20 cellular contexts compared by ENCODE assay signal in genomic region chr10:132997517-132998265, GRCh38. TPM values are rescaled to one million over a fixed set of nuclear protein-coding genes. Genes with fewer than 3 reads are reported as not detected.
A peak's percentile ranks its signal among the peaks of the same experiment; 100 is the strongest.
DNase-seq lines count a peak whose midpoint lies in the region; ATAC-seq and TF ChIP-seq lines count a peak whose summit lies in the region.
"Had no signal": no experiment of that assay in that cellular context is flagged by ENCODE, and none has a peak within 500 bp of the region (broad histone marks: within the 10 kb centered on the region; RNA-seq: fewer than 3 reads in every experiment).

No MANE protein-coding gene starts in this region.

- H3K4me2 ChIP-seq in neuronal stem cell (ENCODE audit: insufficient read depth, low read length, poor library complexity, severe bottlenecking): no peak overlapping the region

- no peak overlapping the region for H2BK15ac ChIP-seq in neuronal stem cell (ENCODE audit: low read length)

- H3K14ac ChIP-seq in neuronal stem cell (ENCODE audit: low read length): peak overlapping the region; percentile 84

- H3K9ac ChIP-seq in neuronal stem cell (ENCODE audit: low read depth, low read length, poor library complexity): peak overlapping the region; percentile 83
- H3K9ac ChIP-seq: BLaER1 treated with 17β-estradiol and CSF1 and Interleukin-3, amounts not matched to agents 10 nM and 100 nM; GM23248 had no signal

- H3K23ac ChIP-seq in neuronal stem cell (ENCODE audit: low read depth, low read length, poor library complexity): no peak overlapping the region

- peaks cover 2% of the 10 kb centered on the region for H3K79me1 ChIP-seq in neuronal stem cell (ENCODE audit: low read depth, low read length)

- H3K4me3 ChIP-seq in left ventricle myocardium inferior (no peak overlapping the region), neuronal stem cell (ENCODE audit: low read length in 2 of 2) (peak overlapping the region in 1 of 2 donors; percentile 5)
- H3K4me3 ChIP-seq: BLaER1 treated with 17β-estradiol and CSF1 and Interleukin-3, amounts not matched to agents 10 nM and 100 nM; GM23248 had no signal

- H3K4me3 Mint-ChIP-seq in brain: no peak overlapping the region
- H3K4me3 Mint-ChIP-seq in activated CD8-positive, alpha-beta T cell treated with anti-CD3 and anti-CD28 coated beads, Interleukin-2, amount 10 ng/mL, durations not matched to agents 7 days and 5 days: no peak overlapping the region
- H3K4me3 Mint-ChIP-seq: B cell; CD8-positive, alpha-beta T cell; HFFc6; IgD-negative memory B cell had no signal

- WGBS in neuronal stem cell (ENCODE audit: extremely low coverage in 2 of 2, insufficient read length in 2 of 2, insufficient replicate concordance in 1 of 2), 2 donors: no CpG with 5 or more reads among the region's 22 CpGs

- peak overlapping the region; percentile 66 for H2BK12ac ChIP-seq in neuronal stem cell (ENCODE audit: low read length)

- peaks cover 9% of the 10 kb centered on the region for H3K27me3 Mint-ChIP-seq in brain
- no peaks in the 10 kb centered on the region for H3K27me3 Mint-ChIP-seq in activated CD8-positive, alpha-beta T cell treated with anti-CD3 and anti-CD28 coated beads, Interleukin-2, amount 10 ng/mL, durations not matched to agents 7 days and 5 days (ENCODE audit: low read depth)

- no peak for ATAC-seq in Right ventricle myocardium superior (ENCODE audit: poor library complexity)
- peak; percentile 23 for ATAC-seq in esophagus mucosa
- ATAC-seq in activated CD8-positive, alpha-beta T cell treated with anti-CD3 and anti-CD28 coated beads, Interleukin-2, amount 10 ng/mL, durations not matched to agents 7 days and 5 days: no peak
- no peak for ATAC-seq in HG02588 (IDR thresholded peaks at IDR 0.05; ENCODE audit: unreplicated experiment)
- ATAC-seq in GM19035 (IDR thresholded peaks at IDR 0.05; ENCODE audit: unreplicated experiment): no peak
- ATAC-seq: CD8-positive, alpha-beta T cell had no signal

- H3K4ac ChIP-seq in neuronal stem cell (ENCODE audit: low read length): no peak overlapping the region

- H3K4me1 ChIP-seq in left ventricle myocardium inferior: no peaks in the 10 kb centered on the region
- H3K4me1 ChIP-seq in neuronal stem cell (ENCODE audit: control insufficient read depth in 2 of 2, insufficient read depth in 1 of 2, low read depth in 1 of 2, low read length in 2 of 2): peaks cover 0 to 4% of the 10 kb centered on the region in 2 donors

- H3K18ac ChIP-seq in neuronal stem cell (ENCODE audit: low read length): peak overlapping the region; percentile 65

- H3K27ac Mint-ChIP-seq in brain: peak overlapping the region in 3 of 5 experiments; percentile 19 to 55 (median 51)
- no peak overlapping the region for H3K27ac Mint-ChIP-seq in activated CD8-positive, alpha-beta T cell treated with anti-CD3 and anti-CD28 coated beads, Interleukin-2, amount 10 ng/mL, durations not matched to agents 7 days and 5 days
- H3K27ac Mint-ChIP-seq: B cell; CD8-positive, alpha-beta T cell; HFFc6; IgD-negative memory B cell had no signal

- CTCF ChIA-PET in activated CD8-positive, alpha-beta T cell treated with anti-CD3 and anti-CD28 coated beads, Interleukin-2, amount 10 ng/mL, durations not matched to agents 7 days and 5 days (lab: Charles Lee): no interaction called here

- no peak for TF ChIP-seq CTCF in left ventricle myocardium inferior (IDR thresholded peaks at IDR 0.05; ENCODE audit: borderline replicate concordance)
- TF ChIP-seq CTCF in brain (conservative IDR thresholded peaks at IDR 0.05): no peak

- no peaks in the 10 kb centered on the region for H3K36me3 Mint-ChIP-seq in brain
- no peaks in the 10 kb centered on the region for H3K36me3 Mint-ChIP-seq in activated CD8-positive, alpha-beta T cell treated with anti-CD3 and anti-CD28 coated beads, Interleukin-2, amount 10 ng/mL, durations not matched to agents 7 days and 5 days (ENCODE audit: low read depth)
- H3K36me3 Mint-ChIP-seq: CD8-positive, alpha-beta T cell had no signal

- no peak overlapping the region for H4K8ac ChIP-seq in neuronal stem cell (ENCODE audit: low read depth, low read length)

- intact Hi-C loops in Right ventricle myocardium superior (cut with DNase I) (no loop called here), left ventricle myocardium inferior (cut with micrococcal nuclease) (no loop called here)

- no peaks in the 10 kb centered on the region for H3K36me3 ChIP-seq in left ventricle myocardium inferior
- no peaks in the 10 kb centered on the region for H3K36me3 ChIP-seq in neuronal stem cell (replicated peaks in 1 of 2; ENCODE audit: control insufficient read depth in 2 of 2, insufficient read depth in 2 of 2, low read length in 2 of 2)
- H3K36me3 ChIP-seq: BLaER1 treated with 17β-estradiol and CSF1 and Interleukin-3, amounts not matched to agents 10 nM and 100 nM had no signal

- peaks cover 0 to 3% (median 0%) of the 10 kb centered on the region in 5 experiments for H3K9me3 Mint-ChIP-seq in brain
- no peaks in the 10 kb centered on the region for H3K9me3 Mint-ChIP-seq in activated CD8-positive, alpha-beta T cell treated with anti-CD3 and anti-CD28 coated beads, Interleukin-2, amount 10 ng/mL, durations not matched to agents 7 days and 5 days (ENCODE audit: insufficient read depth)
- H3K9me3 Mint-ChIP-seq: CD8-positive, alpha-beta T cell; HFFc6 had no signal

- H3K27me3 ChIP-seq in left ventricle myocardium inferior (ENCODE audit: low read depth): peaks cover 87% of the 10 kb centered on the region
- H3K27me3 ChIP-seq in neuronal stem cell (ENCODE audit: control insufficient read depth in 3 of 3, insufficient read depth in 3 of 3, low read depth in 1 of 3, low read length in 3 of 3): peaks cover 0 to 54% (median 0%) of the 10 kb centered on the region in 3 experiments
- H3K27me3 ChIP-seq: BLaER1 treated with 17β-estradiol and CSF1 and Interleukin-3, amounts not matched to agents 10 nM and 100 nM had no signal

- H4K91ac ChIP-seq in neuronal stem cell (ENCODE audit: low read depth, low read length, poor library complexity): peak overlapping the region; percentile 22

- H3K9me3 ChIP-seq in left ventricle myocardium inferior (replicated peaks): no peaks in the 10 kb centered on the region
- H3K9me3 ChIP-seq in neuronal stem cell (replicated peaks in 1 of 2; ENCODE audit: control insufficient read depth in 2 of 2, insufficient read depth in 1 of 2, low read depth in 1 of 2, low read length in 2 of 2): peaks cover 0 to 4% of the 10 kb centered on the region in 2 donors
- H3K9me3 ChIP-seq: BLaER1 treated with 17β-estradiol and CSF1 and Interleukin-3, amounts not matched to agents 10 nM and 100 nM had no signal

- H3K4me1 Mint-ChIP-seq in brain: peaks cover 16% of the 10 kb centered on the region
- H3K4me1 Mint-ChIP-seq in activated CD8-positive, alpha-beta T cell treated with anti-CD3 and anti-CD28 coated beads, Interleukin-2, amount 10 ng/mL, durations not matched to agents 7 days and 5 days (ENCODE audit: low read depth): no peaks in the 10 kb centered on the region
- H3K4me1 Mint-ChIP-seq: B cell had no signal

- H2AK5ac ChIP-seq in neuronal stem cell (ENCODE audit: low read depth, low read length): peak overlapping the region; percentile 66

- no peak overlapping the region for H2BK120ac ChIP-seq in neuronal stem cell (ENCODE audit: low read depth, low read length)

- DNase-seq in Right ventricle myocardium superior (peak; percentile 20), left ventricle myocardium inferior (no peak), neuronal stem cell (ENCODE audit: low spot score) (no peak)
- no peak for DNase-seq in activated CD8-positive, alpha-beta T cell treated with anti-CD3 and anti-CD28 coated beads, Interleukin-2, amount 10 ng/mL, durations not matched to agents 7 days and 5 days
- DNase-seq: 8988T; Calu3; CD8-positive, alpha-beta T cell; DMS53; DND-41; EL; GM23248; HCEC 1CT; HFFc6 had no signal

- POLR2A ChIA-PET in activated CD8-positive, alpha-beta T cell treated with anti-CD3 and anti-CD28 coated beads, Interleukin-2, amount 10 ng/mL, durations not matched to agents 7 days and 5 days (lab: Charles Lee): no interaction called here

- no peak overlapping the region for H2BK5ac ChIP-seq in neuronal stem cell (ENCODE audit: low read length)

- H3K27ac ChIP-seq in left ventricle myocardium inferior (replicated peaks): no peak overlapping the region
- no peak overlapping the region for H3K27ac ChIP-seq in neuronal stem cell (replicated peaks; ENCODE audit: low read length)
- H3K27ac ChIP-seq: BLaER1 treated with 17β-estradiol and CSF1 and Interleukin-3, amounts not matched to agents 10 nM and 100 nM; GM23248 had no signal

- H2AFZ ChIP-seq in neuronal stem cell (ENCODE audit: low read length): no peak overlapping the region
- H2AFZ ChIP-seq: GM23248 had no signal

RNA-seq across cellular contexts. Expression of gene CFAP46, which starts 55.3 kb away (rescaled TPM):
- total RNA-seq in Right ventricle myocardium superior (1.9 TPM), left ventricle myocardium inferior (0.99 TPM), esophagus mucosa (0.64 TPM)
- polyA plus RNA-seq in brain (ENCODE audit: insufficient read depth, low read depth, low replicate concordance): 1.3 TPM
- polyA plus RNA-seq in neuronal stem cell (2013, experiment 1 of 2): 1.5 TPM
- 1.4 TPM for polyA plus RNA-seq in neuronal stem cell (2013, experiment 2 of 2)
- not detected for total RNA-seq in activated CD8-positive, alpha-beta T cell treated with anti-CD3 and anti-CD28 coated beads, Interleukin-2, amount 10 ng/mL, durations not matched to agents 7 days and 5 days
- total RNA-seq: B cell; Calu3; CD8-positive, alpha-beta T cell had no signal
- polyA plus RNA-seq: IgD-negative memory B cell had no signal
